In the genomic region with DNA sequence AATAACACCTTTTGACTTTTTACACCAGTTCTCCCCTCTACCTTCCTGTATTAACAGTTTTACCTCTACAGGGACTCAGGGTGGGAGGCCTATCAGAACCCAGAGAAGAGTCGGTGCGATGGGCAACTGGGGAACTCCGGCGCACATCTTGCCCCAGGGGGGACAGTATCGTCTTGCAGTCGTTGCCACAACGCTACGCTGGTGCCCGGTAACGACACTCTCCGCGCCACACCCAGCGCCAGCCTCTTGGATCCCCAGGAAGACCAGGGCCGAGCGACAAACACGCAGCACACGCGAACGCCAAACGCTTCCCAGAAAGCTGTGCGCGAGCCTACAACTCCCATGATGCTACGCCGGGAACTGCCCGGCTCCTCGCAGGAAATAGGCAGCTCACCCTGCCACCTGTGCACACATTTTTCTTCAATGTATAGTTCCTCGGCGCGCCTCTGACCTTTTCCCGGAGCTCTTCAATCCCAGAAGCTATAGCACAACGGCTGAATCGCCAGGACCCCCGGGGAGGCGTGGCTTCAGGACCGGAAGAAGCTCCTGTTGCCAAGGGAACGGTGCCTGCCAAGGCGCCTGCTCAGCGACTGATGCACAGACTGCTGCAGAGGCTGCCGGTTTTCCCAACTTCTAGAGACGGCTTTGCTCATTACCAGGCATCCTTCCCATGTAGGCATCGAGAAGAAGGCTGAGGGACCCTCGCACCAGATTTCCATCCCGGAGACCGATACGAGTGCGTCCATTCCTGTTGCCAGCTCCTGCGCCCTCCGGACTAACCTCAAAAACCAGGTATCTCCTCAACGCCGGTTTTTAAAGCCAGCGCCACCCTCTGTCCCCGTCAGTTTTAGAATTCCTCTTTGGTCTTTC, we compare ENCODE assay signal across 8 cellular contexts. TPM values are rescaled to one million over a fixed set of nuclear protein-coding genes. Genes with fewer than 3 reads are reported as not detected.
DNase-seq lines count a peak whose midpoint lies in the region; ATAC-seq, FAIRE-seq and TF ChIP-seq lines count a peak whose summit lies in the region.

A gene with protein sequence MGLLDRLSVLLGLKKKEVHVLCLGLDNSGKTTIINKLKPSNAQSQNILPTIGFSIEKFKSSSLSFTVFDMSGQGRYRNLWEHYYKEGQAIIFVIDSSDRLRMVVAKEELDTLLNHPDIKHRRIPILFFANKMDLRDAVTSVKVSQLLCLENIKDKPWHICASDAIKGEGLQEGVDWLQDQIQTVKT (plus strand): TSS at position 573 of the 870 bp plus-strand sequence. CDS start 3,350 bp downstream, outside the sequence.

- H3K18ac ChIP-seq in neuronal stem cell (ENCODE audit: low read length), result peak within 1 kb of the TSS; percentile 92

- H3K27ac ChIP-seq in HCT116 (ENCODE audit: low read depth, low read length) (peak within 1 kb of the TSS; percentile 40), MM.1S (ENCODE audit: low read length) (peak within 1 kb of the TSS; percentile 71; the same call in 1 of the 2 replicates), neuronal stem cell (replicated peaks; ENCODE audit: low read length) (peak within 1 kb of the TSS; percentile 92), subcutaneous abdominal adipose tissue (ENCODE audit: low read depth, low read length) (peak within 1 kb of the TSS; percentile 74)

- H3K4me3 ChIP-seq in HCT116 (replicated peaks in 1 of 2; ENCODE audit: low read depth in 1 of 2, low read length in 2 of 2) (peak within 1 kb of the TSS; percentile 61 to 63), MM.1S (ENCODE audit: low read length) (peak within 1 kb of the TSS; percentile 93), neuronal stem cell (ENCODE audit: low read length in 2 of 2) (peak within 1 kb of the TSS; percentile 89 to 95), subcutaneous abdominal adipose tissue (ENCODE audit: low read depth in 1 of 5, low read length in 5 of 5) (peak within 1 kb of the TSS; percentile 95 to 100 (median 99))

- TF ChIP-seq CTCF in HCT116 (IDR thresholded peaks at IDR 0.05 in 2 of 3, conservative IDR thresholded peaks at IDR 0.05 in 1 of 3; ENCODE audit: borderline replicate concordance in 1 of 3, insufficient read depth in 1 of 3, low read depth in 2 of 3, low read length in 2 of 3) (no peak), MM.1S (IDR thresholded peaks at IDR 0.05; ENCODE audit: low read length) (no peak; the same call in 1 of the 2 replicates)

- no peak within 1 kb of the TSS for H2AK5ac ChIP-seq in neuronal stem cell (ENCODE audit: low read depth, low read length)

- H3K4ac ChIP-seq in neuronal stem cell (ENCODE audit: low read length), result no peak within 1 kb of the TSS

- H3K9ac ChIP-seq in HCT116 (ENCODE audit: low read length), result peak within 1 kb of the TSS; percentile 47
- H3K9ac ChIP-seq in MM.1S (ENCODE audit: low read length), result peak within 1 kb of the TSS; percentile 51; the same call in 1 of the 2 replicates
- peak within 1 kb of the TSS; percentile 85 for H3K9ac ChIP-seq in neuronal stem cell (ENCODE audit: low read depth, low read length, poor library complexity)
- peak within 1 kb of the TSS; percentile 78 to 87 (median 82) for H3K9ac ChIP-seq in subcutaneous abdominal adipose tissue (ENCODE audit: low read length in 5 of 5)

- no peak for FAIRE-seq in frontal cortex (lab: Jason Lieb, UNC)

- no CpG with 5 or more reads among the region's 52 CpGs for WGBS in neuronal stem cell (ENCODE audit: extremely low coverage in 2 of 2, insufficient read length in 2 of 2, insufficient replicate concordance in 1 of 2), 2 donors

- peaks cover 0 to 3% of the 10 kb centered on the region in 2 experiments; a peak in 1 of 4 replicates for H3K4me1 ChIP-seq in HCT116 (ENCODE audit: control insufficient read depth in 1 of 2, insufficient read depth in 2 of 2, low read length in 2 of 2)
- H3K4me1 ChIP-seq in MM.1S (ENCODE audit: low read length), result peaks cover 8% of the 10 kb centered on the region; the same call in 1 of the 2 replicates
- H3K4me1 ChIP-seq in neuronal stem cell (ENCODE audit: control insufficient read depth in 2 of 2, insufficient read depth in 1 of 2, low read depth in 1 of 2, low read length in 2 of 2), result peaks cover 0 to 5% of the 10 kb centered on the region in 2 donors
- H3K4me1 ChIP-seq in subcutaneous abdominal adipose tissue (ENCODE audit: control insufficient read depth in 5 of 5, insufficient read depth in 5 of 5, low read length in 5 of 5), result peaks cover 0 to 21% (median 18%) of the 10 kb centered on the region in 5 donors

- no peak within 1 kb of the TSS for H3K14ac ChIP-seq in neuronal stem cell (ENCODE audit: low read length)

- POLR2A ChIA-PET in HCT116 (lab: Charles Lee), result no interaction called here

- H3K36me3 ChIP-seq in HCT116 (ENCODE audit: control insufficient read depth in 1 of 2, insufficient read depth in 2 of 2, low read length in 2 of 2) (no peaks in the 10 kb centered on the region), MM.1S (replicated peaks; ENCODE audit: insufficient read depth, low read length) (no peaks in the 10 kb centered on the region), neuronal stem cell (replicated peaks in 1 of 2; ENCODE audit: control insufficient read depth in 2 of 2, insufficient read depth in 2 of 2, low read length in 2 of 2) (peaks cover 0 to under 1% of the 10 kb centered on the region in 2 donors), subcutaneous abdominal adipose tissue (ENCODE audit: control insufficient read depth in 5 of 5, insufficient read depth in 5 of 5, low read length in 5 of 5) (peaks cover 0 to under 1% (median 0%) of the 10 kb centered on the region in 5 donors)

- TF ChIP-seq POLR2A in HCT116 (IDR thresholded peaks at IDR 0.05; ENCODE audit: borderline replicate concordance, extremely low read depth, insufficient read depth, insufficient read length), result no peak

- H2BK15ac ChIP-seq in neuronal stem cell (ENCODE audit: low read length), result peak within 1 kb of the TSS; percentile 55

- H3K79me1 ChIP-seq in neuronal stem cell (ENCODE audit: low read depth, low read length), result no peaks in the 10 kb centered on the region

- H3K9me2 ChIP-seq in HCT116 (ENCODE audit: insufficient read depth) (no peaks in the 10 kb centered on the region), MM.1S (replicated peaks; ENCODE audit: insufficient read depth, low read length) (no peaks in the 10 kb centered on the region)

- no peak within 1 kb of the TSS for H2BK12ac ChIP-seq in neuronal stem cell (ENCODE audit: low read length)

- ATAC-seq in HCT116, result peak; percentile 93

- H3K23ac ChIP-seq in neuronal stem cell (ENCODE audit: low read depth, low read length, poor library complexity), result peak within 1 kb of the TSS; percentile 47

- no peaks in the 10 kb centered on the region for H3K9me3 ChIP-seq in HCT116 (ENCODE audit: control insufficient read depth in 1 of 2, insufficient read depth in 1 of 2, low read depth in 1 of 2, low read length in 2 of 2)
- no peaks in the 10 kb centered on the region for H3K9me3 ChIP-seq in MM.1S (replicated peaks; ENCODE audit: insufficient read depth, low read length)
- no peaks in the 10 kb centered on the region for H3K9me3 ChIP-seq in neuronal stem cell (replicated peaks in 1 of 2; ENCODE audit: control insufficient read depth in 2 of 2, insufficient read depth in 1 of 2, low read depth in 1 of 2, low read length in 2 of 2)
- no peaks in the 10 kb centered on the region for H3K9me3 ChIP-seq in subcutaneous abdominal adipose tissue (ENCODE audit: control insufficient read depth in 5 of 5, low read length in 5 of 5)

- no peak for TF ChIP-seq RAD21 in HCT116 (IDR thresholded peaks at IDR 0.05; ENCODE audit: low read depth)

- H4K91ac ChIP-seq in neuronal stem cell (ENCODE audit: low read depth, low read length, poor library complexity), result no peak within 1 kb of the TSS

- RAD21 ChIA-PET in HCT116 (lab: Charles Lee; ENCODE audit: low non-redundant PET in 1 of 2, low total read pairs in 2 of 2, uncharacterized antibody in 2 of 2, unreplicated experiment in 2 of 2), result no interaction called here

- no TSS peak for BruUV-seq in HCT116 (replicated peaks; lab: Mats Ljungman, UMichigan)

- no peaks in the 10 kb centered on the region for H3K79me2 ChIP-seq in HCT116 (ENCODE audit: insufficient read depth, low read length)
- no peaks in the 10 kb centered on the region for H3K79me2 ChIP-seq in MM.1S (ENCODE audit: low read length)

- CTCF ChIA-PET in HCT116 (lab: Charles Lee), result interaction anchor here (0.8 kb wide), 1 partner anchor 10 kb away, joined by 3 read pairs; no protein-coding TSS in a partner anchor

- H2AFZ ChIP-seq in HCT116 (ENCODE audit: low read depth, low read length, poor library complexity, severe bottlenecking) (peak within 1 kb of the TSS; percentile 46), MM.1S (ENCODE audit: low read length) (peak within 1 kb of the TSS; percentile 97), neuronal stem cell (ENCODE audit: low read length) (peak within 1 kb of the TSS; percentile 94)

- intact Hi-C loops in HCT116 (cut with micrococcal nuclease), result no loop called here

- peak within 1 kb of the TSS; percentile 88 for H2BK5ac ChIP-seq in neuronal stem cell (ENCODE audit: low read length)

- peaks cover 5% of the 10 kb centered on the region; the same call in 1 of the 2 replicates for H3F3A ChIP-seq in MM.1S (ENCODE audit: insufficient read depth, low read length)

- DNase-seq in GM03348 (ENCODE audit: low spot score) (peak; percentile 92), HCT116 (ENCODE audit: low read depth, low spot score) (peak; percentile 60), MM.1S (peak; percentile 87), SIG-M5 treated with dmso at 0.1 percent for 504 hours (lab: John Stamatoyannopoulos, UW; ENCODE audit: unreplicated experiment) (peak; percentile 81), frontal cortex (ENCODE audit: low spot score in 2 of 2) (peak; percentile 57 to 66), neuronal stem cell (ENCODE audit: low spot score) (peak; percentile 82)
- DNase-seq in activated naive CD4-positive, alpha-beta T cell (lab: John Stamatoyannopoulos, UW), result peak; percentile 22 to 70 (median 48)

- H3K27me3 ChIP-seq in HCT116 (ENCODE audit: insufficient read depth, low read length) (no peaks in the 10 kb centered on the region), MM.1S (replicated peaks; ENCODE audit: insufficient read depth, low read length) (no peaks in the 10 kb centered on the region), neuronal stem cell (ENCODE audit: control insufficient read depth in 3 of 3, insufficient read depth in 3 of 3, low read depth in 1 of 3, low read length in 3 of 3) (no peaks in the 10 kb centered on the region), subcutaneous abdominal adipose tissue (ENCODE audit: control insufficient read depth in 5 of 5, insufficient read depth in 4 of 5, low read length in 5 of 5) (no peaks in the 10 kb centered on the region)

- peak within 1 kb of the TSS; percentile 83 for H2BK120ac ChIP-seq in neuronal stem cell (ENCODE audit: low read depth, low read length)

- H4K8ac ChIP-seq in neuronal stem cell (ENCODE audit: low read depth, low read length), result no peak within 1 kb of the TSS

- peak within 1 kb of the TSS; percentile 70 for H3K4me2 ChIP-seq in HCT116 (ENCODE audit: low read length)
- H3K4me2 ChIP-seq in MM.1S (ENCODE audit: low read depth, low read length), result peak within 1 kb of the TSS; percentile 86
- H3K4me2 ChIP-seq in neuronal stem cell (ENCODE audit: insufficient read depth, low read length, poor library complexity, severe bottlenecking), result peak within 1 kb of the TSS; percentile 61

- H4K20me1 ChIP-seq in HCT116 (ENCODE audit: insufficient read depth) (no peaks in the 10 kb centered on the region), MM.1S (ENCODE audit: insufficient read depth, low read length) (no peaks in the 10 kb centered on the region)

RNA-seq across cellular contexts. Expression of the gene that starts here (rescaled TPM):
- 2.9 TPM for total RNA-seq in HCT116 (2021; ENCODE audit: unreplicated experiment)
- polyA plus RNA-seq in HCT116 (2012), result 0.80 and 1.4 TPM in 2 replicates
- total RNA-seq in frontal cortex, result 62.4 TPM
- polyA plus RNA-seq in neuronal stem cell (2013, experiment 1 of 2), result 5.8 TPM
- polyA plus RNA-seq in neuronal stem cell (2013, experiment 2 of 2), result 7.6 TPM

Comparison
In these comparisons a context has a peak if more than half of its experiments do, and no peak if none do; other contexts are left out.
1. Peak in every context shown above with its lines: DNase-seq, ATAC-seq, H3K4me3 ChIP-seq and H3K27ac ChIP-seq.
2. RNA of the gene that starts here (total RNA-seq): 62.4 TPM in frontal cortex (single experiment); 2.9 TPM in HCT116 (single experiment); every median in the first group is over 10 times any median in the second.
3. H2AFZ ChIP-seq: peak in every context shown above with its lines; median percentile 97 in MM.1S; 94 in neuronal stem cell; 46 in HCT116.
4. H3K27ac ChIP-seq: peak in every context shown above with its lines; median percentile 92 in neuronal stem cell; 74 in subcutaneous abdominal adipose tissue; 71 in MM.1S; 40 in HCT116.